Comparison of ENCODE assay signal across 10 cellular contexts in the genomic region with DNA sequence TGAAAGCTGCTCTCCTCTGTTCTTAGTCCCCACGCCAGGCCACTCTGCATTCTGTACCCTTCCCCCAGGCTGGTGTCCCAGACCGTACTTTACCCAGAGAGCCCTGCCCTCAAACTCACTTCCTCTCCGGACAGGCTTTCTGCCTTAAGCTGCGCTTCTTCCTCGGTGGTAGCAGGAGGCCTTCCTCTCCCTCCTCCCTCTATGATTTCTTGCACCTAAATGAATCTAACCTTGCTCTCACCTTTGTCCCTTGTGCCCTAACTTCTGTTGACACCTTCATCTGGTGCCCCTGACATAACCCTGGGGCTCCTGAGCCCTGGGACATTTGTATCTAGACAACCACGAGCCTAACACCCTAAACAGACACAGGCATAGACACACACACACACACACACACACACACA. TPM values are rescaled to one million over a fixed set of nuclear protein-coding genes. Genes with fewer than 3 reads are reported as not detected.
DNase-seq lines count a peak whose midpoint lies in the region; ATAC-seq and TF ChIP-seq lines count a peak whose summit lies in the region.
"Had no signal": no experiment of that assay in that cellular context is flagged by ENCODE, and none has a peak within 500 bp of the region (broad histone marks: within the 10 kb centered on the region; RNA-seq: fewer than 3 reads in every experiment).

No MANE protein-coding gene starts in this region.

- DNase-seq in CD1c-positive myeloid dendritic cell (ENCODE audit: extremely low spot score) (peak; percentile 62), activated B cell treated with CpG ODN at 0.5 μM for 24 hours (no peak), left colon (peak; percentile 43 to 44), RKO (ENCODE audit: low spot score) (no peak), NCI-H2227 treated with DMSO at 0.1 percent for 48 hours (lab: John Stamatoyannopoulos, UW) (no peak), SK-N-DZ (ENCODE audit: low spot score) (no peak)
- no peak for DNase-seq in activated CD8-positive, alpha-beta memory T cell treated with anti-CD3 and anti-CD28 coated beads for 24 hours
- DNase-seq: NCI-H510A had no signal

- intact Hi-C loops in activated B cell treated with CpG ODN at 0.5 μM for 24 hours (cut with micrococcal nuclease) = loop anchor here (1.0 to 10.0 kb wide), 2 partner anchors 9 to 338 kb away; partner anchors contain the start of gene ARHGEF1
- intact Hi-C loops in left colon (cut with DNase I, micrococcal nuclease) = no loop called here

- no peaks in the 10 kb centered on the region for H3K9me3 Mint-ChIP-seq in activated B cell treated with CpG ODN at 0.5 μM for 24 hours

- TF ChIP-seq CTCF in activated B cell treated with CpG ODN at 0.5 μM for 24 hours (IDR thresholded peaks at IDR 0.05) = no peak

- CTCF ChIA-PET in activated B cell treated with CpG ODN at 0.5 μM for 24 hours (lab: Charles Lee) = interaction anchor here (0.9 to 5.2 kb wide), 7 partner anchors 8 to 97 kb away, joined by 3 to 60 read pairs (median 7); no protein-coding TSS in a partner anchor

- POLR2A ChIA-PET in activated B cell treated with CpG ODN at 0.5 μM for 24 hours (lab: Charles Lee) = interaction anchor here (0.5 to 5.1 kb wide), 19 partner anchors 8 to 245 kb away, joined by 3 to 72 read pairs (median 5); partner anchors contain the start of genes B9D2, CEACAM21 and DMAC2

- H3K4me3 Mint-ChIP-seq in activated B cell treated with CpG ODN at 0.5 μM for 24 hours = peak overlapping the region; percentile 84

- peak; percentile 54 for ATAC-seq in GM19452 (IDR thresholded peaks at IDR 0.05; ENCODE audit: unreplicated experiment)
- peak; percentile 70 for ATAC-seq in activated B cell treated with CpG ODN at 0.5 μM for 24 hours (ENCODE audit: low read depth)
- peak; percentile 45 for ATAC-seq in left colon

- H3K27ac Mint-ChIP-seq in activated B cell treated with CpG ODN at 0.5 μM for 24 hours = peak overlapping the region; percentile 99

- H3K36me3 Mint-ChIP-seq in activated B cell treated with CpG ODN at 0.5 μM for 24 hours (ENCODE audit: low read depth) = peaks cover 7% of the 10 kb centered on the region

- H3K4me1 Mint-ChIP-seq in activated B cell treated with CpG ODN at 0.5 μM for 24 hours = peaks cover 82% of the 10 kb centered on the region

- no peaks in the 10 kb centered on the region for H3K27me3 Mint-ChIP-seq in activated B cell treated with CpG ODN at 0.5 μM for 24 hours

RNA-seq across cellular contexts. Expression of gene CEACAM21, which starts 29.6 kb away (rescaled TPM):
- total RNA-seq in activated B cell treated with CpG ODN at 0.5 μM for 24 hours (11.7 and 12.0 TPM in 2 replicates), left colon (1 to 10 TPM in 1 of 2 donors, not detected in 1; 1.5 TPM)
- polyA plus RNA-seq in SK-N-DZ (2014; cell fraction: cytosol; rRNA removed) = not detected in 2 replicates
- not detected in 2 replicates for polyA plus RNA-seq in SK-N-DZ (2014; cell fraction: nucleus; rRNA removed)
- total RNA-seq: Daoy had no signal

Comparison
In these comparisons a context has a peak if more than half of its experiments do, and no peak if none do; other contexts are left out.
1. DNase-seq: peak in CD1c-positive myeloid dendritic cell (single experiment) and left colon (2 of 2); none in activated B cell treated with CpG ODN at 0.5 μM for 24 hours (single experiment), RKO (single experiment), NCI-H2227 treated with DMSO at 0.1 percent for 48 hours (single experiment), activated CD8-positive, alpha-beta memory T cell treated with anti-CD3 and anti-CD28 coated beads for 24 hours (single experiment) and SK-N-DZ (single experiment).
2. Peak in every context shown above with its lines, with median percentiles within 50 percentile points of each other: ATAC-seq.